8 cellular contexts compared by ENCODE assay signal in genomic region chr1:11805454-11806306, GRCh38. TPM values are rescaled to one million over a fixed set of nuclear protein-coding genes. Genes with fewer than 3 reads are reported as not detected.
DNase-seq lines count a peak whose midpoint lies in the region; ATAC-seq, FAIRE-seq and TF ChIP-seq lines count a peak whose summit lies in the region.

Gene CLCN6, plus strand, starts transcription at chr1:11806191. Its CDS starts 72 bp downstream, at chr1:11806263.
Gene MTHFR, minus strand, starts transcription at chr1:11805964. Its CDS starts 2,848 bp downstream, at chr1:11803116.

- H3K4me2 ChIP-seq in Loucy (ENCODE audit: low read depth, low read length, poor library complexity, severe bottlenecking): peak within 1 kb of the TSS; percentile 95

- FAIRE-seq in H54 (lab: Jason Lieb, UNC): no peak

- H3K36me3 ChIP-seq in Loucy (ENCODE audit: insufficient read depth, low read length): peaks cover 8% of the 10 kb centered on the region; the same call in 1 of the 2 replicates

- peak; percentile 100 for DNase-seq in EL
- DNase-seq in H54 (ENCODE audit: insufficient read length, low spot score): peak; percentile 86
- peak; percentile 98 for DNase-seq in activated effector memory CD4-positive, alpha-beta T cell treated with Interleukin-2 at 50 U/mL for 16 hours
- DNase-seq in fibroblast of the aortic adventitia (ENCODE audit: low read depth): peak; percentile 99
- peak; percentile 100 for DNase-seq in nephron progenitor cell
- DNase-seq in stimulated activated naive CD8-positive, alpha-beta T cell treated with anti-CD3 and anti-CD28 coated beads, Interleukin-15, amount 100 ng/mL, for 72 hours: peak; percentile 98 to 99

- peak within 1 kb of the TSS; percentile 71 for H2AFZ ChIP-seq in Loucy (ENCODE audit: low read length)

- peaks cover 62% of the 10 kb centered on the region for H3K79me2 ChIP-seq in Loucy (ENCODE audit: insufficient read depth, low read length)

- H3K9me2 ChIP-seq in Loucy (replicated peaks; ENCODE audit: low read depth, low read length): no peaks in the 10 kb centered on the region

- peak within 1 kb of the TSS; percentile 89 for H3K4me3 ChIP-seq in Loucy (ENCODE audit: low read length, poor library complexity, severe bottlenecking)
- H3K4me3 ChIP-seq in fibroblast of the aortic adventitia (ENCODE audit: low read depth, low read length): peak within 1 kb of the TSS; percentile 91

- peaks cover 73% of the 10 kb centered on the region for H3K4me1 ChIP-seq in Loucy (ENCODE audit: insufficient read depth, low read length, poor library complexity, severe bottlenecking)

- peak within 1 kb of the TSS; percentile 99 for H3K27ac Mint-ChIP-seq in nephron progenitor cell
- H3K27ac Mint-ChIP-seq in stimulated activated naive CD8-positive, alpha-beta T cell treated with anti-CD3 and anti-CD28 coated beads, Interleukin-15, amount 100 ng/mL, for 72 hours: peak within 1 kb of the TSS; percentile 96 to 98

- peaks cover 78% of the 10 kb centered on the region for H3K4me1 Mint-ChIP-seq in nephron progenitor cell
- H3K4me1 Mint-ChIP-seq in stimulated activated naive CD8-positive, alpha-beta T cell treated with anti-CD3 and anti-CD28 coated beads, Interleukin-15, amount 100 ng/mL, for 72 hours: peaks cover 73% of the 10 kb centered on the region

- ATAC-seq in stimulated activated naive CD8-positive, alpha-beta T cell treated with anti-CD3 and anti-CD28 coated beads, Interleukin-15, amount 100 ng/mL, for 72 hours: peak; percentile 92

- H3K9me3 ChIP-seq in Loucy (ENCODE audit: insufficient read depth, low read depth, low read length): no peaks in the 10 kb centered on the region

- H3F3A ChIP-seq in Loucy (ENCODE audit: low read depth): 0 out of 2 replicates have a peak, but pooled peaks cover 6% of the 10 kb centered on the region

- H4K20me1 ChIP-seq in Loucy (ENCODE audit: insufficient read depth, low read length, poor library complexity, severe bottlenecking): peaks cover 41% of the 10 kb centered on the region

- H3K4me3 Mint-ChIP-seq in nephron progenitor cell: peak within 1 kb of the TSS; percentile 98
- H3K4me3 Mint-ChIP-seq in stimulated activated naive CD8-positive, alpha-beta T cell treated with anti-CD3 and anti-CD28 coated beads, Interleukin-15, amount 100 ng/mL, for 72 hours: peak within 1 kb of the TSS; percentile 96 to 98

- H3K9me3 Mint-ChIP-seq in nephron progenitor cell: no peaks in the 10 kb centered on the region
- H3K9me3 Mint-ChIP-seq in stimulated activated naive CD8-positive, alpha-beta T cell treated with anti-CD3 and anti-CD28 coated beads, Interleukin-15, amount 100 ng/mL, for 72 hours: no peaks in the 10 kb centered on the region

- peaks cover 29% of the 10 kb centered on the region for H3K36me3 Mint-ChIP-seq in nephron progenitor cell (ENCODE audit: low read depth)

- H3K27me3 Mint-ChIP-seq in nephron progenitor cell (ENCODE audit: low read depth, poor library complexity): no peaks in the 10 kb centered on the region
- H3K27me3 Mint-ChIP-seq in stimulated activated naive CD8-positive, alpha-beta T cell treated with anti-CD3 and anti-CD28 coated beads, Interleukin-15, amount 100 ng/mL, for 72 hours: no peaks in the 10 kb centered on the region

- peak within 1 kb of the TSS; percentile 87 for H3K9ac ChIP-seq in Loucy (ENCODE audit: low read depth, low read length, poor library complexity, severe bottlenecking)

- no peaks in the 10 kb centered on the region for H3K27me3 ChIP-seq in Loucy (ENCODE audit: insufficient read depth, low read length, poor library complexity, severe bottlenecking)

- TF ChIP-seq POLR2A in H54 (IDR thresholded peaks at IDR 0.05; ENCODE audit: low read depth, low read length): peak; percentile 41; the same call in 1 of the 2 replicates
- peak; percentile 76 for TF ChIP-seq POLR2A in Raji (IDR thresholded peaks at IDR 0.05; ENCODE audit: insufficient read depth, low read depth, low read length)

- TF ChIP-seq CTCF in Loucy (conservative IDR thresholded peaks at IDR 0.05; ENCODE audit: low read length) (no peak), fibroblast of the aortic adventitia (IDR thresholded peaks at IDR 0.05; ENCODE audit: insufficient read depth, low read length) (no peak), nephron progenitor cell (IDR thresholded peaks at IDR 0.05) (no peak)

RNA-seq across cellular contexts. Expression of gene CLCN6, which starts in this region (rescaled TPM):
- 12.6 and 47.8 TPM in 2 replicates for total RNA-seq in fibroblast of the aortic adventitia (ENCODE audit: low replicate concordance)

RNA-seq across cellular contexts. Expression of gene MTHFR, which starts in this region (rescaled TPM):
- 42.9 and 55.4 TPM in 2 replicates for total RNA-seq in fibroblast of the aortic adventitia (ENCODE audit: low replicate concordance)

Comparison
In these comparisons a context has a peak if more than half of its experiments do, and no peak if none do; other contexts are left out.
1. Peak in every context shown above with its lines: DNase-seq, ATAC-seq and H3K4me3 ChIP-seq.